ENCODE assay signal across 1 cellular context in genomic region chr11:3866206-3866605, GRCh38.
TF ChIP-seq lines count a peak whose summit lies in the region.

No MANE protein-coding gene starts in this region.

TF ChIP-seq in K562, 482 proteins besides CTCF, POLR2A, EP300 and RAD21 (continued from another document):
- TF ChIP-seq NR2C1 (IDR thresholded peaks at IDR 0.05), result 0 out of 2 replicates have a peak, but pooled peaks have one; percentile 5
- no peak for TF ChIP-seq NR2C1 (tag; IDR thresholded peaks at IDR 0.05)
- 0 out of 2 replicates have a peak, but pooled peaks have one; percentile 10 for TF ChIP-seq EP400 (IDR thresholded peaks at IDR 0.05)
- peak; percentile 50 for TF ChIP-seq CTCFL (IDR thresholded peaks at IDR 0.05; ENCODE audit: borderline replicate concordance, insufficient read depth, low read depth, low read length, poor library complexity, severe bottlenecking)
- peak; percentile 18; the same call in 1 of the 2 replicates for TF ChIP-seq CXXC5 (CRISPR knock-in tag; IDR thresholded peaks at IDR 0.05)
- TF ChIP-seq POLR2B (IDR thresholded peaks at IDR 0.05; ENCODE audit: low read depth, partially characterized antibody), result peak; percentile 44
- TF ChIP-seq JUND (IDR thresholded peaks at IDR 0.05; ENCODE audit: borderline replicate concordance, low read depth, low read length), result peak; percentile 42; the same call in 1 of the 2 replicates
- TF ChIP-seq JUND (tag; IDR thresholded peaks at IDR 0.05; ENCODE audit: borderline replicate concordance, low read depth, low read length), result no peak
